ENCODE assay signal across 1 cellular context in genomic region chr20:50735813-50736212, GRCh38.
TF ChIP-seq lines count a peak whose summit lies in the region.

No MANE protein-coding gene starts in this region.

TF ChIP-seq in K562, 482 proteins besides CTCF, POLR2A, EP300 and RAD21 (continued from another document and continues in another):
- TF ChIP-seq CXXC5 (CRISPR knock-in tag; IDR thresholded peaks at IDR 0.05) (no peak), TBL1XR1 (IDR thresholded peaks at IDR 0.05; ENCODE audit: low read length in 2 of 2) (no peak), STAG1 (CRISPR knock-in tag; IDR thresholded peaks at IDR 0.05; ENCODE audit: borderline replicate concordance) (no peak), ZNF780A (CRISPR knock-in tag; IDR thresholded peaks at IDR 0.05) (no peak), HIVEP1 (CRISPR knock-in tag; IDR thresholded peaks at IDR 0.05) (no peak), NCOA2 (IDR thresholded peaks at IDR 0.05; ENCODE audit: partially characterized antibody in 2 of 2) (no peak), ATF7 (IDR thresholded peaks at IDR 0.05) (0 out of 2 replicates have a peak, but pooled peaks have one; percentile 20), MCM5 (IDR thresholded peaks at IDR 0.05; ENCODE audit: low read depth) (no peak), ZNF830 (CRISPR knock-in tag; IDR thresholded peaks at IDR 0.05) (no peak), ZNF143 (CRISPR knock-in tag; IDR thresholded peaks at IDR 0.05) (no peak), PML (IDR thresholded peaks at IDR 0.05; ENCODE audit: low read length) (no peak), NR0B1 (IDR thresholded peaks at IDR 0.05; ENCODE audit: partially characterized antibody) (no peak), BDP1 (IDR thresholded peaks at IDR 0.05; ENCODE audit: insufficient read depth, insufficient read length) (no peak), HLTF (IDR thresholded peaks at IDR 0.05) (no peak), CHAMP1 (IDR thresholded peaks at IDR 0.05) (no peak), TOE1 (IDR thresholded peaks at IDR 0.05; ENCODE audit: borderline replicate concordance) (no peak), TOE1 (CRISPR knock-in tag; IDR thresholded peaks at IDR 0.05; ENCODE audit: borderline replicate concordance, low read depth) (no peak), GABPA (tag; conservative IDR thresholded peaks at IDR 0.05; ENCODE audit: low read depth) (no peak), GMEB1 (CRISPR knock-in tag; IDR thresholded peaks at IDR 0.05) (no peak), NELFE (IDR thresholded peaks at IDR 0.05; ENCODE audit: insufficient read depth, insufficient read length) (no peak), DLX4 (CRISPR knock-in tag; IDR thresholded peaks at IDR 0.05) (no peak), BHLHE40 (IDR thresholded peaks at IDR 0.05; ENCODE audit: low read length) (no peak), HDAC2 (IDR thresholded peaks at IDR 0.05) (no peak), SRSF9 (IDR thresholded peaks at IDR 0.05; ENCODE audit: borderline replicate concordance, low read depth, low read length) (no peak), DPF2 (IDR thresholded peaks at IDR 0.05) (peak; percentile 87), ZNF436 (CRISPR knock-in tag; IDR thresholded peaks at IDR 0.05) (no peak), ZBTB1 (CRISPR knock-in tag; IDR thresholded peaks at IDR 0.05; ENCODE audit: borderline replicate concordance, low read depth) (no peak), SREBF1 (IDR thresholded peaks at IDR 0.05; ENCODE audit: borderline replicate concordance, low read depth, low read length) (no peak), ZBTB43 (CRISPR knock-in tag; IDR thresholded peaks at IDR 0.05) (no peak), NCOA1 (IDR thresholded peaks at IDR 0.05; ENCODE audit: low read depth) (no peak), CBX5 (IDR thresholded peaks at IDR 0.05; ENCODE audit: borderline replicate concordance, low read depth) (no peak)
- TF ChIP-seq, protein P1, sequence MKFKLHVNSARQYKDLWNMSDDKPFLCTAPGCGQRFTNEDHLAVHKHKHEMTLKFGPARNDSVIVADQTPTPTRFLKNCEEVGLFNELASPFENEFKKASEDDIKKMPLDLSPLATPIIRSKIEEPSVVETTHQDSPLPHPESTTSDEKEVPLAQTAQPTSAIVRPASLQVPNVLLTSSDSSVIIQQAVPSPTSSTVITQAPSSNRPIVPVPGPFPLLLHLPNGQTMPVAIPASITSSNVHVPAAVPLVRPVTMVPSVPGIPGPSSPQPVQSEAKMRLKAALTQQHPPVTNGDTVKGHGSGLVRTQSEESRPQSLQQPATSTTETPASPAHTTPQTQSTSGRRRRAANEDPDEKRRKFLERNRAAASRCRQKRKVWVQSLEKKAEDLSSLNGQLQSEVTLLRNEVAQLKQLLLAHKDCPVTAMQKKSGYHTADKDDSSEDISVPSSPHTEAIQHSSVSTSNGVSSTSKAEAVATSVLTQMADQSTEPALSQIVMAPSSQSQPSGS (CRISPR knock-in tag; IDR thresholded peaks at IDR 0.05), result no peak
- TF ChIP-seq, protein P2, sequence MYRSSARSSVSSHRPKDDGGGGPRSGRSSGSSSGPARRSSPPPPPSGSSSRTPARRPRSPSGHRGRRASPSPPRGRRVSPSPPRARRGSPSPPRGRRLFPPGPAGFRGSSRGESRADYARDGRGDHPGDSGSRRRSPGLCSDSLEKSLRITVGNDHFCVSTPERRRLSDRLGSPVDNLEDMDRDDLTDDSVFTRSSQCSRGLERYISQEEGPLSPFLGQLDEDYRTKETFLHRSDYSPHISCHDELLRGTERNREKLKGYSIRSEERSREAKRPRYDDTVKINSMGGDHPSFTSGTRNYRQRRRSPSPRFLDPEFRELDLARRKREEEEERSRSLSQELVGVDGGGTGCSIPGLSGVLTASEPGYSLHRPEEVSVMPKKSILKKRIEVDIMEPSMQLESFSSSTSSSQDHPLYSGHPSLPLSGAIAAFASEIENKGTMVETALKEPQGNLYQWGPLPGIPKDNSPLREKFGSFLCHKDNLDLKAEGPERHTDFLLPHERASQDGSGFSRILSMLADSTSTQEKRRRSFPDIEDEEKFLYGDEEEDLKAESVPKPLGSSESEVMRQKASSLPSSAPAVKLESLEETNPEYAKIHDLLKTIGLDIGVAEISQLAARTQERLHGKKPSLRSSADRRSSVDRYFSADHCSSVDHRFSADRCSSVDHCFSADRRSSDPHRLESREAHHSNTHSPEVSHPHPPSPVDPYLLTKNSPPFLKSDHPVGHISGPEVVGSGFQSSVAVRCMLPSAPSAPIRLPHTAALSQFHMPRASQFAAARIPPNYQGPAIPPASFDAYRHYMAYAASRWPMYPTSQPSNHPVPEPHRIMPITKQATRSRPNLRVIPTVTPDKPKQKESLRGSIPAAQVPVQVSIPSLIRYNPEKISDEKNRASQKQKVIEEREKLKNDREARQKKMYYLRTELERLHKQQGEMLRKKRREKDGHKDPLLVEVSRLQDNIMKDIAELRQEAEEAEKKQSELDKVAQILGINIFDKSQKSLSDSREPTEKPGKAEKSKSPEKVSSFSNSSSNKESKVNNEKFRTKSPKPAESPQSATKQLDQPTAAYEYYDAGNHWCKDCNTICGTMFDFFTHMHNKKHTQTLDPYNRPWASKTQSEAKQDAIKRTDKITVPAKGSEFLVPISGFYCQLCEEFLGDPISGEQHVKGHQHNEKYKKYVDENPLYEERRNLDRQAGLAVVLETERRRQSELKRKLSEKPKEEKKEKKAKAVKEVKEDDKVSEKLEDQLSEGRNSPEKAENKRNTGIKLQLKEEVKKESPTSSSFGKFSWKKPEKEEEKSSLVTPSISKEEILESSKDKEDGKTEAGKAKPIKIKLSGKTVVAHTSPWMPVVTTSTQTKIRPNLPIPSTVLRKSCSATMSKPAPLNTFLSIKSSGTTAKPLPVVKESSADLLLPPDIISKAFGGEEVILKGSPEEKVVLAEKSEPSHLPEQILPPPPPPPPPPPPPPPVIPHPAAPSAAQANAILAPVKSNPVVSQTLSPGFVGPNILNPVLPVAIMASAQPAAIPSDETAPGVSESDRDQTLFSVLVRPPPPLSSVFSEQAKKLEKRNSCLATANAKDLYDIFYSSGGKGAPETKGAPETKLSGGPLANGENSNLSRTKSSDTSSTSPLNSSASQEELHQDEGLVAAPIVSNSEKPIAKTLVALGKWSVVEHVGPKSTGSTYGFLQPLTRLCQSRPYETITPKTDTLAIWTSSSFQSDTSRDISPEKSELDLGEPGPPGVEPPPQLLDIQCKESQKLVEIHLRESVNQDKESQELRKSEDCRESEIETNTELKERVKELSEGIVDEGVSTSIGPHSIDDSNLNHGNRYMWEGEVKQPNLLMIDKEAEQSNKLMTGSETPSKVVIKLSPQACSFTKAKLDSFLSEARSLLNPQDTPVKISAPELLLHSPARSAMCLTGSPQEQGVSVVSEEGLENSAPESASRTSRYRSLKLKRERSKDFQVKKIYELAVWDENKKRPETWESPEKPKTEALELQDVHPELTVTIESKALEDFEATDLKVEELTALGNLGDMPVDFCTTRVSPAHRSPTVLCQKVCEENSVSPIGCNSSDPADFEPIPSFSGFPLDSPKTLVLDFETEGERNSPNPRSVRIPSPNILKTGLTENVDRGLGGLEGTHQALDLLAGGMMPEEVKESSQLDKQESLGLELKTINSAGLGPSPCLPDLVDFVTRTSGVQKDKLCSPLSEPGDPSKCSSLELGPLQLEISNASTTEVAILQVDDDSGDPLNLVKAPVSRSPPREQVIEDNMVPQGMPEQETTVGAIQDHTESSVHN (IDR thresholded peaks at IDR 0.05; ENCODE audit: borderline replicate concordance in 1 of 2, low read depth in 1 of 2), result no peak
- TF ChIP-seq, protein P3, sequence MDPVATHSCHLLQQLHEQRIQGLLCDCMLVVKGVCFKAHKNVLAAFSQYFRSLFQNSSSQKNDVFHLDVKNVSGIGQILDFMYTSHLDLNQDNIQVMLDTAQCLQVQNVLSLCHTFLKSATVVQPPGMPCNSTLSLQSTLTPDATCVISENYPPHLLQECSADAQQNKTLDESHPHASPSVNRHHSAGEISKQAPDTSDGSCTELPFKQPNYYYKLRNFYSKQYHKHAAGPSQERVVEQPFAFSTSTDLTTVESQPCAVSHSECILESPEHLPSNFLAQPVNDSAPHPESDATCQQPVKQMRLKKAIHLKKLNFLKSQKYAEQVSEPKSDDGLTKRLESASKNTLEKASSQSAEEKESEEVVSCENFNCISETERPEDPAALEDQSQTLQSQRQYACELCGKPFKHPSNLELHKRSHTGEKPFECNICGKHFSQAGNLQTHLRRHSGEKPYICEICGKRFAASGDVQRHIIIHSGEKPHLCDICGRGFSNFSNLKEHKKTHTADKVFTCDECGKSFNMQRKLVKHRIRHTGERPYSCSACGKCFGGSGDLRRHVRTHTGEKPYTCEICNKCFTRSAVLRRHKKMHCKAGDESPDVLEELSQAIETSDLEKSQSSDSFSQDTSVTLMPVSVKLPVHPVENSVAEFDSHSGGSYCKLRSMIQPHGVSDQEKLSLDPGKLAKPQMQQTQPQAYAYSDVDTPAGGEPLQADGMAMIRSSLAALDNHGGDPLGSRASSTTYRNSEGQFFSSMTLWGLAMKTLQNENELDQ (CRISPR knock-in tag; IDR thresholded peaks at IDR 0.05; ENCODE audit: borderline replicate concordance), result no peak
- TF ChIP-seq, protein P4, sequence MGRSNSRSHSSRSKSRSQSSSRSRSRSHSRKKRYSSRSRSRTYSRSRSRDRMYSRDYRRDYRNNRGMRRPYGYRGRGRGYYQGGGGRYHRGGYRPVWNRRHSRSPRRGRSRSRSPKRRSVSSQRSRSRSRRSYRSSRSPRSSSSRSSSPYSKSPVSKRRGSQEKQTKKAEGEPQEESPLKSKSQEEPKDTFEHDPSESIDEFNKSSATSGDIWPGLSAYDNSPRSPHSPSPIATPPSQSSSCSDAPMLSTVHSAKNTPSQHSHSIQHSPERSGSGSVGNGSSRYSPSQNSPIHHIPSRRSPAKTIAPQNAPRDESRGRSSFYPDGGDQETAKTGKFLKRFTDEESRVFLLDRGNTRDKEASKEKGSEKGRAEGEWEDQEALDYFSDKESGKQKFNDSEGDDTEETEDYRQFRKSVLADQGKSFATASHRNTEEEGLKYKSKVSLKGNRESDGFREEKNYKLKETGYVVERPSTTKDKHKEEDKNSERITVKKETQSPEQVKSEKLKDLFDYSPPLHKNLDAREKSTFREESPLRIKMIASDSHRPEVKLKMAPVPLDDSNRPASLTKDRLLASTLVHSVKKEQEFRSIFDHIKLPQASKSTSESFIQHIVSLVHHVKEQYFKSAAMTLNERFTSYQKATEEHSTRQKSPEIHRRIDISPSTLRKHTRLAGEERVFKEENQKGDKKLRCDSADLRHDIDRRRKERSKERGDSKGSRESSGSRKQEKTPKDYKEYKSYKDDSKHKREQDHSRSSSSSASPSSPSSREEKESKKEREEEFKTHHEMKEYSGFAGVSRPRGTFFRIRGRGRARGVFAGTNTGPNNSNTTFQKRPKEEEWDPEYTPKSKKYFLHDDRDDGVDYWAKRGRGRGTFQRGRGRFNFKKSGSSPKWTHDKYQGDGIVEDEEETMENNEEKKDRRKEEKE (IDR thresholded peaks at IDR 0.05; ENCODE audit: borderline replicate concordance in 1 of 2, control insufficient read depth in 1 of 2, low read depth in 2 of 2, low read length in 1 of 2), result 0 out of 4 replicates have a peak, but pooled peaks of 1 of the 2 experiments have one; percentile 65
